Comparison of ENCODE assay signal across 10 cellular contexts in genomic region chr5:893711-894110, GRCh38. TPM values are rescaled to one million over a fixed set of nuclear protein-coding genes. Genes with fewer than 3 reads are reported as not detected.
DNase-seq lines count a peak whose midpoint lies in the region; ATAC-seq and TF ChIP-seq lines count a peak whose summit lies in the region.
"Had no signal": no experiment of that assay in that cellular context is flagged by ENCODE, and none has a peak within 500 bp of the region (broad histone marks: within the 10 kb centered on the region; RNA-seq: fewer than 3 reads in every experiment).

No MANE protein-coding gene starts in this region.

- H3K27me3 ChIP-seq in brain microvascular endothelial cell (replicated peaks) = no peaks in the 10 kb centered on the region
- no peaks in the 10 kb centered on the region for H3K27me3 ChIP-seq in osteoblast (ENCODE audit: insufficient read depth, low read length)

- H3K4me1 ChIP-seq in osteoblast (ENCODE audit: insufficient read depth, low read length) = peaks cover 22% of the 10 kb centered on the region

- peaks cover 5% of the 10 kb centered on the region for H4K20me1 ChIP-seq in osteoblast (ENCODE audit: insufficient read depth, low read length)

- no peaks in the 10 kb centered on the region for H3K9me3 ChIP-seq in osteoblast (ENCODE audit: low read depth, low read length)

- no peak for ATAC-seq in activated CD4-positive, CD25-positive, alpha-beta regulatory T cell treated with anti-CD3 and anti-CD28 coated beads, Interleukin-2, amount 50 U/mL, for 24 hours
- ATAC-seq in GM19467 (IDR thresholded peaks at IDR 0.05; ENCODE audit: unreplicated experiment) (no peak), omental fat pad (ENCODE audit: low FRiP score) (no peak)

- H3K27ac ChIP-seq in brain microvascular endothelial cell (no peak overlapping the region), osteoblast (ENCODE audit: low read depth, low read length) (peak overlapping the region; percentile 41)

- DNase-seq in NCI-H1105 (lab: John Stamatoyannopoulos, UW) = peak; percentile 2
- DNase-seq in NCI-H1105 treated with DMSO at 0.1 percent for 48 hours (lab: John Stamatoyannopoulos, UW) = no peak
- peak; percentile 22 for DNase-seq in NCI-H146 treated with DMSO at 0.1 percent for 48 hours (lab: John Stamatoyannopoulos, UW; ENCODE audit: unreplicated experiment)
- no peak for DNase-seq in brain microvascular endothelial cell
- peak; percentile 54 for DNase-seq in osteoblast (ENCODE audit: insufficient read length, low spot score, missing footprints)
- DNase-seq in omental fat pad (ENCODE audit: low spot score) = no peak
- DNase-seq: activated effector memory CD4-positive, alpha-beta T cell treated with Interleukin-2 at 50 U/mL for 16 hours; NCI-H1436 had no signal

- TF ChIP-seq CTCF in brain microvascular endothelial cell (IDR thresholded peaks at IDR 0.05; ENCODE audit: low read depth, low read length, missing control alignments) (no peak), osteoblast (IDR thresholded peaks at IDR 0.05; ENCODE audit: extremely low read depth, low read depth, low read length) (no peak), omental fat pad (IDR thresholded peaks at IDR 0.05) (no peak)

- H3K36me3 ChIP-seq in brain microvascular endothelial cell (replicated peaks) (peaks cover 22% of the 10 kb centered on the region), osteoblast (ENCODE audit: insufficient read depth, low read length) (peaks cover 24% of the 10 kb centered on the region)

- H2AFZ ChIP-seq in osteoblast (ENCODE audit: low read length) = no peak overlapping the region

- H3K79me2 ChIP-seq in osteoblast (ENCODE audit: insufficient read depth, low read length) = peaks cover 55% of the 10 kb centered on the region

- H3K4me3 ChIP-seq in brain microvascular endothelial cell (ENCODE audit: low read depth, low read length) (peak overlapping the region; percentile 92), osteoblast (ENCODE audit: insufficient read depth, low read length) (peak overlapping the region; percentile 88)

- peak overlapping the region; percentile 89 for H3K4me2 ChIP-seq in osteoblast (ENCODE audit: insufficient read depth, low read length)

- in situ Hi-C loops in brain microvascular endothelial cell (cut with HindIII; ENCODE audit: low pct_ligation_motif_present, low sequenced_read_pairs) = no loop called here

RNA-seq across cellular contexts. Expression of gene TRIP13, which starts 1.0 kb away (rescaled TPM):
- total RNA-seq in osteoblast = 3.8 and 4.0 TPM in 2 replicates
- total RNA-seq in omental fat pad = 1 to 10 TPM in 1 of 4 donors, under 1 TPM in 3; 0.79 to 3.0 (median 0.93) TPM

RNA-seq across cellular contexts. Expression of gene BRD9, which starts 1.1 kb away (rescaled TPM):
- total RNA-seq in osteoblast (29.8 and 35.8 TPM in 2 replicates), omental fat pad (10 to 100 TPM; 24.0 to 53.2 (median 36.7) TPM)

RNA-seq across cellular contexts. Expression of gene ZDHHC11, which starts 42.9 kb away (rescaled TPM):
- total RNA-seq in osteoblast (1.2 and 1.8 TPM in 2 replicates), omental fat pad (1 to 10 TPM; 2.4 to 5.8 (median 4.8) TPM)

Comparison
In these comparisons a context has a peak if more than half of its experiments do, and no peak if none do; other contexts are left out.
1. DNase-seq: peak in NCI-H1105 (single experiment), NCI-H146 treated with DMSO at 0.1 percent for 48 hours (single experiment) and osteoblast (single experiment); none in NCI-H1105 treated with DMSO at 0.1 percent for 48 hours (single experiment), brain microvascular endothelial cell (single experiment) and omental fat pad (single experiment).